Comparison of ENCODE assay signal across 2 cellular contexts in genomic region chr2:33577084-33577483, GRCh38.
TF ChIP-seq lines count a peak whose summit lies in the region.

No MANE protein-coding gene starts in this region.

TF ChIP-seq in GM23338, 12 proteins besides CTCF, POLR2A, EP300 and RAD21 (continued from another document):
- TF ChIP-seq ETS1 (IDR thresholded peaks at IDR 0.05): no peak
- no peak for TF ChIP-seq ZNF462 (CRISPR knock-in tag; IDR thresholded peaks at IDR 0.05)
- TF ChIP-seq ZNF114 (CRISPR knock-in tag; IDR thresholded peaks at IDR 0.05): no peak
- no peak for TF ChIP-seq STAT1 (IDR thresholded peaks at IDR 0.05; ENCODE audit: unreplicated experiment)
- no peak for TF ChIP-seq ZNF331 (CRISPR knock-in tag; IDR thresholded peaks at IDR 0.05; ENCODE audit: low read depth)
- no peak for TF ChIP-seq EZH2 (IDR thresholded peaks at IDR 0.05; ENCODE audit: low read depth, unreplicated experiment)
- no peak for TF ChIP-seq EZH2phosphoT487 (IDR thresholded peaks at IDR 0.05; ENCODE audit: unreplicated experiment)

TF ChIP-seq in WTC11, 78 proteins besides CTCF, POLR2A, EP300 and RAD21 (continued from another document):
- no peak for TF ChIP-seq E2F5 (CRISPR knock-in tag; IDR thresholded peaks at IDR 0.05)
- no peak for TF ChIP-seq ZNF532 (CRISPR knock-in tag; IDR thresholded peaks at IDR 0.05; ENCODE audit: borderline replicate concordance)
- TF ChIP-seq TEAD4 (CRISPR knock-in tag; IDR thresholded peaks at IDR 0.05): no peak
- TF ChIP-seq ZBTB43 (CRISPR knock-in tag; IDR thresholded peaks at IDR 0.05): no peak
- no peak for TF ChIP-seq NFE2L1 (CRISPR knock-in tag; IDR thresholded peaks at IDR 0.05)
- TF ChIP-seq GABPB1 (CRISPR knock-in tag; IDR thresholded peaks at IDR 0.05): no peak
- TF ChIP-seq GRHL2 (CRISPR knock-in tag; IDR thresholded peaks at IDR 0.05; ENCODE audit: insufficient replicate concordance, severe bottlenecking): no peak
- TF ChIP-seq CREM (CRISPR knock-in tag; IDR thresholded peaks at IDR 0.05): no peak
- TF ChIP-seq, protein P1, sequence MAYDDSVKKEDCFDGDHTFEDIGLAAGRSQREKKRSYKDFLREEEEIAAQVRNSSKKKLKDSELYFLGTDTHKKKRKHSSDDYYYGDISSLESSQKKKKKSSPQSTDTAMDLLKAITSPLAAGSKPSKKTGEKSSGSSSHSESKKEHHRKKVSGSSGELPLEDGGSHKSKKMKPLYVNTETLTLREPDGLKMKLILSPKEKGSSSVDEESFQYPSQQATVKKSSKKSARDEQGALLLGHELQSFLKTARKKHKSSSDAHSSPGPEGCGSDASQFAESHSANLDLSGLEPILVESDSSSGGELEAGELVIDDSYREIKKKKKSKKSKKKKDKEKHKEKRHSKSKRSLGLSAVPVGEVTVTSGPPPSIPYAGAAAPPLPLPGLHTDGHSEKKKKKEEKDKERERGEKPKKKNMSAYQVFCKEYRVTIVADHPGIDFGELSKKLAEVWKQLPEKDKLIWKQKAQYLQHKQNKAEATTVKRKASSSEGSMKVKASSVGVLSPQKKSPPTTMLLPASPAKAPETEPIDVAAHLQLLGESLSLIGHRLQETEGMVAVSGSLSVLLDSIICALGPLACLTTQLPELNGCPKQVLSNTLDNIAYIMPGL (CRISPR knock-in tag; IDR thresholded peaks at IDR 0.05): no peak
- no peak for TF ChIP-seq ZBTB21 (CRISPR knock-in tag; IDR thresholded peaks at IDR 0.05; ENCODE audit: borderline replicate concordance)
- TF ChIP-seq ATF1 (CRISPR knock-in tag; IDR thresholded peaks at IDR 0.05): no peak
- no peak for TF ChIP-seq ZNF232 (CRISPR knock-in tag; IDR thresholded peaks at IDR 0.05)
- TF ChIP-seq PRDM15 (CRISPR knock-in tag; IDR thresholded peaks at IDR 0.05): no peak
- TF ChIP-seq MAX (CRISPR knock-in tag; IDR thresholded peaks at IDR 0.05): no peak
- TF ChIP-seq TEAD1 (CRISPR knock-in tag; IDR thresholded peaks at IDR 0.05): no peak
- TF ChIP-seq GTF2I (CRISPR knock-in tag; conservative IDR thresholded peaks at IDR 0.05): no peak
- TF ChIP-seq USF1 (CRISPR knock-in tag; IDR thresholded peaks at IDR 0.05): no peak
TF ChIP-seq in WTC11: peak in this region for 0.
